Comparison of ENCODE assay signal across 21 cellular contexts in the genomic region with DNA sequence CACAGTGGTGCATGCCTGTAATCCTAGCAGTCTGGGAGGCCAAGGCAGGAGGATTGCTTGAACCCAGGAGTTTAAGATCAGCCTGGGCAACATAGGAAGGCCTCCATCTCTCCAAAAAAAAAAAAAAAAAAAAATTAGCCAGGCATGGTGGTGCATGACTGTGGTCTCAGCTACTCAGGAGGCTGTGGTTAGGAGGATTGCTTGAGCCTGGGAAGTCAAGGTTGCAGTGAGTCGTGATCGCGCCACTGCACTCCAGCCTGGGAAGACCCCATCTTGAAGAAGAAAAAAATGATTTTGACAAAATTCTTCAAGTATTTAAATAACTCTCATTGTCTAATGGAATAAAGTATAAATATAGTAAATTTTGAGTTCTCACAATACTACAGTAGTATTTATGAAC.
"Had no signal": no experiment of that assay in that cellular context is flagged by ENCODE, and none has a peak within 500 bp of the region (broad histone marks: within the 10 kb centered on the region; RNA-seq: fewer than 3 reads in every experiment).

No MANE protein-coding gene starts in this region.

- DNase-seq: activated CD4-positive, alpha-beta T cell treated with anti-CD3 and anti-CD28 coated beads for 1 hour; activated CD4-positive, alpha-beta T cell treated with anti-CD3 and anti-CD28 coated beads, Interleukin-2, amount 50 U/mL, for 4 hours; activated effector memory CD4-positive, alpha-beta T cell treated with anti-CD3 and anti-CD28 coated beads, Interleukin-2, amount 50 U/mL, for 16 hours; activated naive CD4-positive, alpha-beta T cell treated with anti-CD3 and anti-CD28 coated beads, Interleukin-2, amount 50 U/mL, for 16 hours; activated T-cell treated with anti-CD3 and anti-CD28 coated beads, Interleukin-2, amount 50 U/mL, for 72 hours; cerebellar nuclear complex; cortex of kidney; effector CD4-positive, alpha-beta T cell; heart right ventricle; left cardiac atrium; mesendoderm; natural killer cell; ovary; psoas muscle; stimulated activated CD4-positive, alpha-beta T cell treated with anti-CD3 and anti-CD28 coated beads, Interleukin-4, amount 100 ng/mL, for 24 hours; testis had no signal

- H3K4me1 ChIP-seq: ascending aorta, gastroesophageal sphincter, heart right ventricle, psoas muscle, testis had no signal

- ATAC-seq: activated T-cell treated with anti-CD3 and anti-CD28 coated beads, Interleukin-2, amount 50 U/mL, for 72 hours; esophagus mucosa; gastroesophageal sphincter; heart right ventricle; left cardiac atrium; natural killer cell; psoas muscle; sciatic nerve; stimulated activated memory B cell treated with anti-CD40 and anti-IgM and Interleukin-4, amounts not matched to agents 10 μg/mL and 1 μg/mL and 100 μg/mL, for 72 hours had no signal

- H3K9me3 ChIP-seq: ascending aorta, gastroesophageal sphincter, heart right ventricle, ovary, psoas muscle, testis had no signal

- H3K4me3 ChIP-seq: ascending aorta, gastroesophageal sphincter, heart right ventricle, ovary, psoas muscle, testis had no signal

- H3K36me3 ChIP-seq: ascending aorta, gastroesophageal sphincter, heart right ventricle, ovary had no signal

- H3K27ac ChIP-seq: ascending aorta, gastroesophageal sphincter, heart right ventricle, ovary, psoas muscle, testis had no signal

- H3K27me3 ChIP-seq: ascending aorta, gastroesophageal sphincter, heart right ventricle, ovary, testis had no signal
